6 cellular contexts compared by ENCODE assay signal in the genomic region with DNA sequence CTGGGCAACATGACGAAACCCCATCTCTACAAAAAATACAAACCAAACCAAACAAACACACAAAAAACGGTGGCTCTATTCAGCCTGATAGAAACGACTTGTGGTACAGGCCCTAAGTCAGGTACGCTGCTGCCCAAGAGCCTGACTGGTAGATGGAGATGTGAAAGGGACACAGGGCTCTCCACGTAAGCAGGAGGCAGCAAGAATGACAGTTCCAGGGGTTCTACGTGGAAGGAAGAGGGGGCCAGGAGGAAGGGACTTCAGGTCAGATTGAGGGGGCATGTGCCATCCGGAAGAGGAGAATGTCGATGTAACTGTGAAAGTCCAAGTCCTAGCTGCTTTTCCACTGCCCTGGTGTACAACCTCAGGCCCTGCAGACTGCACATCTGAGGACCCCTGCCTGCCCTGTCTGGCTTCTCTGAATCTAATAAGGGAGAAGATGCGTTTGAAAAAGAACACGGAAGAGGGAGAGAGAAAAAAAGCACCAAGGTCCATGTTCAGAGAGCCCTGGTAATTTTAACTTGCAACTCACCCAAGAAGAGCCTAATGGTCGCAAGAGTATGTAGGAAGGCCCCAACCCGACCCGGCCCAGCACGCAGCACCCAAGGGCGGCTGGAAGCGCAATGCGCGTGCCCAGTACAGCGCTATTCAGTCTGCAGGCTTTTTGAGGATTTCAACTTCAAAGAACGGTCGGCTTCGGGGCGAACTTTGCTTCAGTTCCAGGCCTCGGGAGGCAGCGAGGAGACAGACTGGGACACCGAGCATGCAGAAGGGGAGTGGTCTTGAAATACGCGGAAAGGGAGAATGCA. TPM values are rescaled to one million over a fixed set of nuclear protein-coding genes. Genes with fewer than 3 reads are reported as not detected.
DNase-seq lines count a peak whose midpoint lies in the region; ATAC-seq and TF ChIP-seq lines count a peak whose summit lies in the region.

No MANE protein-coding gene starts in this region.

- no peaks in the 10 kb centered on the region for H3K4me1 ChIP-seq in foreskin keratinocyte

- no peaks in the 10 kb centered on the region for H3K27me3 ChIP-seq in foreskin keratinocyte

- TF ChIP-seq CTCF in GM13977 (IDR thresholded peaks at IDR 0.05; ENCODE audit: extremely low read depth, insufficient read depth, missing control alignments) (no peak), NB4 (IDR thresholded peaks at IDR 0.05; ENCODE audit: low read depth, low read length) (no peak), foreskin keratinocyte (conservative IDR thresholded peaks at IDR 0.05) (no peak)

- peak overlapping the region; percentile 78 for H3K4me3 ChIP-seq in NB4 (ENCODE audit: low read depth, low read length)

- ATAC-seq in foreskin keratinocyte = peak; percentile 4

- in situ Hi-C loops in GM13977 (cut with MboI; ENCODE audit: low pct_unique_long_range_greater_than_20kb, low sequenced_read_pairs, unreplicated experiment) = no loop called here

- peak overlapping the region; percentile 74 for H3K27ac ChIP-seq in foreskin keratinocyte
- peak overlapping the region; percentile 93 for H3K27ac ChIP-seq in temporal lobe (ENCODE audit: low read depth, low read length)

- TF ChIP-seq POLR2A in NB4 (IDR thresholded peaks at IDR 0.05; ENCODE audit: extremely low read depth, insufficient read length) = no peak

- DNase-seq in GM13977 (ENCODE audit: low spot score) (peak; percentile 64), NB4 (ENCODE audit: low read depth) (no peak), foreskin keratinocyte (no peak), germinal center (ENCODE audit: low spot score) (no peak), cerebellar nuclear complex (lab: John Stamatoyannopoulos, UW) (no peak)

RNA-seq across cellular contexts. Expression of a gene that starts 0.9 kb away (rescaled TPM):
- total RNA-seq in foreskin keratinocyte (77.3 and 78.6 TPM in 2 replicates), temporal lobe (20.7 TPM)
- 119 and 123 TPM in 2 replicates for polyA plus RNA-seq in foreskin keratinocyte

RNA-seq across cellular contexts. Expression of a gene that starts 3.0 kb away (rescaled TPM):
- total RNA-seq in foreskin keratinocyte (21.2 and 32.0 TPM in 2 replicates), temporal lobe (21.9 TPM)
- 31.4 and 45.1 TPM in 2 replicates for polyA plus RNA-seq in foreskin keratinocyte

RNA-seq across cellular contexts. Expression of a gene that starts 6.5 kb away (rescaled TPM):
- 26.3 and 26.6 TPM in 2 replicates for total RNA-seq in foreskin keratinocyte
- polyA plus RNA-seq in foreskin keratinocyte = 14.7 and 16.8 TPM in 2 replicates
- total RNA-seq in temporal lobe = 14.0 TPM

RNA-seq across cellular contexts. Expression of a gene that starts 11.2 kb away (rescaled TPM):
- 11.5 and 15.1 TPM in 2 replicates for total RNA-seq in foreskin keratinocyte
- polyA plus RNA-seq in foreskin keratinocyte = 14.8 and 19.3 TPM in 2 replicates
- 38.6 TPM for total RNA-seq in temporal lobe

RNA-seq across cellular contexts. Expression of a gene that starts 26.2 kb away (rescaled TPM):
- total RNA-seq in foreskin keratinocyte = 0.25 and 0.27 TPM in 2 replicates
- polyA plus RNA-seq in foreskin keratinocyte = 0.66 and 1.0 TPM in 2 replicates
- not detected for total RNA-seq in temporal lobe
